Comparison of ENCODE assay signal across 1 cellular context in genomic region chr4:13427599-13428325, GRCh38.
TF ChIP-seq lines count a peak whose summit lies in the region.

No MANE protein-coding gene starts in this region.

TF ChIP-seq in K562, 482 proteins besides CTCF, POLR2A, EP300 and RAD21 (continued from another document and continues in another):
- TF ChIP-seq RREB1 (CRISPR knock-in tag; IDR thresholded peaks at IDR 0.05) (no peak), RBM15 (IDR thresholded peaks at IDR 0.05; ENCODE audit: insufficient read depth, low read length) (no peak), CLOCK (CRISPR knock-in tag; IDR thresholded peaks at IDR 0.05; ENCODE audit: borderline replicate concordance) (no peak), GATAD2A (IDR thresholded peaks at IDR 0.05) (no peak), ZNF780A (CRISPR knock-in tag; IDR thresholded peaks at IDR 0.05) (no peak), TBL1XR1 (IDR thresholded peaks at IDR 0.05; ENCODE audit: low read length in 2 of 2) (no peak), PRPF4 (IDR thresholded peaks at IDR 0.05; ENCODE audit: insufficient read depth, low read depth, low read length, poor library complexity, severe bottlenecking) (no peak), ZNF584 (CRISPR knock-in tag; IDR thresholded peaks at IDR 0.05; ENCODE audit: low read depth) (no peak), C11orf30 (IDR thresholded peaks at IDR 0.05; ENCODE audit: low read depth) (no peak), ZNF77 (CRISPR knock-in tag; IDR thresholded peaks at IDR 0.05) (no peak), PPARD (CRISPR knock-in tag; IDR thresholded peaks at IDR 0.05) (no peak), PBX2 (CRISPR knock-in tag; IDR thresholded peaks at IDR 0.05; ENCODE audit: low read depth) (no peak), PBX2 (tag; conservative IDR thresholded peaks at IDR 0.05; ENCODE audit: low read depth) (no peak), RBM34 (IDR thresholded peaks at IDR 0.05; ENCODE audit: borderline replicate concordance, insufficient read depth, low read length) (no peak), BRF1 (IDR thresholded peaks at IDR 0.05; ENCODE audit: borderline replicate concordance, extremely low read depth, insufficient read length) (no peak), DPF2 (IDR thresholded peaks at IDR 0.05) (peak; percentile 33; the same call in 1 of the 2 replicates), REST (CRISPR knock-in tag; IDR thresholded peaks at IDR 0.05; ENCODE audit: low read depth) (no peak), DIDO1 (tag; IDR thresholded peaks at IDR 0.05; ENCODE audit: low read depth) (no peak), BCOR (IDR thresholded peaks at IDR 0.05) (no peak), ATF1 (CRISPR knock-in tag; IDR thresholded peaks at IDR 0.05) (no peak), ATF1 (tag; IDR thresholded peaks at IDR 0.05) (no peak), FOXA1 (IDR thresholded peaks at IDR 0.05; ENCODE audit: borderline replicate concordance) (no peak), AFF4 (CRISPR knock-in tag; IDR thresholded peaks at IDR 0.05) (no peak), PCBP1 (IDR thresholded peaks at IDR 0.05; ENCODE audit: low read depth, low read length, poor library complexity, severe bottlenecking) (no peak), SMAD4 (CRISPR knock-in tag; conservative IDR thresholded peaks at IDR 0.05) (0 out of 2 replicates have a peak, but pooled peaks have one; percentile 41), ZNF395 (CRISPR knock-in tag; IDR thresholded peaks at IDR 0.05) (no peak), BCL6 (CRISPR knock-in tag; IDR thresholded peaks at IDR 0.05) (no peak), ETV5 (CRISPR knock-in tag; IDR thresholded peaks at IDR 0.05; ENCODE audit: low read depth) (no peak), MLLT1 (IDR thresholded peaks at IDR 0.05) (no peak), ZNF239 (CRISPR knock-in tag; IDR thresholded peaks at IDR 0.05) (no peak), JUN (IDR thresholded peaks at IDR 0.05; ENCODE audit: borderline replicate concordance, low read depth, low read length) (no peak), JUN (CRISPR knock-in tag; IDR thresholded peaks at IDR 0.05; ENCODE audit: borderline replicate concordance) (no peak), MYNN (IDR thresholded peaks at IDR 0.05) (no peak), MYNN (CRISPR knock-in tag; IDR thresholded peaks at IDR 0.05) (no peak)
